Comparison of ENCODE assay signal across 19 cellular contexts in genomic region chr18:56574827-56575226, GRCh38.
DNase-seq lines count a peak whose midpoint lies in the region; ATAC-seq and TF ChIP-seq lines count a peak whose summit lies in the region.
"Had no signal": no experiment of that assay in that cellular context is flagged by ENCODE, and none has a peak within 500 bp of the region (broad histone marks: within the 10 kb centered on the region; RNA-seq: fewer than 3 reads in every experiment).

No MANE protein-coding gene starts in this region.

- H3K27me3 ChIP-seq in adipocyte (replicated peaks; ENCODE audit: control insufficient read depth, insufficient read depth, low read length) = no peaks in the 10 kb centered on the region
- no peaks in the 10 kb centered on the region for H3K27me3 ChIP-seq in subcutaneous abdominal adipose tissue (ENCODE audit: control insufficient read depth in 5 of 5, insufficient read depth in 4 of 5, low read length in 5 of 5)

- TF ChIP-seq CTCF in fibroblast of the aortic adventitia (IDR thresholded peaks at IDR 0.05; ENCODE audit: insufficient read depth, low read length) (no peak), mesothelial cell of epicardium (IDR thresholded peaks at IDR 0.05; ENCODE audit: unreplicated experiment) (no peak)

- H3K27me3 Mint-ChIP-seq in mesothelial cell of epicardium (ENCODE audit: low read depth) = no peaks in the 10 kb centered on the region

- peak overlapping the region; percentile 9 for H3K27ac ChIP-seq in subcutaneous abdominal adipose tissue (ENCODE audit: low read depth, low read length)

- H3K4me1 Mint-ChIP-seq in mesothelial cell of epicardium = peaks cover 24% of the 10 kb centered on the region

- peak overlapping the region; percentile 27 for H3K27ac Mint-ChIP-seq in mesothelial cell of epicardium
- H3K27ac Mint-ChIP-seq: activated naive CD8-positive, alpha-beta T cell; WTC11 had no signal

- no peaks in the 10 kb centered on the region for H3K36me3 ChIP-seq in adipocyte (ENCODE audit: control insufficient read depth, insufficient read depth, low read length, severe bottlenecking)
- no peaks in the 10 kb centered on the region for H3K36me3 ChIP-seq in subcutaneous abdominal adipose tissue (ENCODE audit: control insufficient read depth in 5 of 5, insufficient read depth in 5 of 5, low read length in 5 of 5)
- H3K36me3 ChIP-seq: HAP-1 had no signal

- H3K4me3 Mint-ChIP-seq in mesothelial cell of epicardium = no peak overlapping the region
- H3K4me3 Mint-ChIP-seq: activated naive CD8-positive, alpha-beta T cell; CD14-positive monocyte; WTC11 had no signal

- peaks cover 4% of the 10 kb centered on the region for H3K36me3 Mint-ChIP-seq in mesothelial cell of epicardium
- H3K36me3 Mint-ChIP-seq: activated naive CD8-positive, alpha-beta T cell; CD14-positive monocyte; WTC11 had no signal

- DNase-seq in adipocyte (ENCODE audit: low read depth) (peak; percentile 5), fibroblast of the aortic adventitia (ENCODE audit: low read depth) (peak; percentile 75), mesothelial cell of epicardium (ENCODE audit: low spot score in 2 of 2, unreplicated experiment in 2 of 2) (no peak), GDM1 (lab: John Stamatoyannopoulos, UW) (no peak)
- no peak for DNase-seq in activated CD4-positive, alpha-beta T cell treated with anti-CD3 and anti-CD28 coated beads, Interleukin-2, amount 50 U/mL, for 48 hours
- DNase-seq: activated CD8-positive, alpha-beta memory T cell treated with anti-CD3 and anti-CD28 coated beads, Interleukin-2, amount 50 U/mL, for 48 hours; DND-41; KG1; mammary epithelial cell; NCI-H1436; NCI-H446; SW 1271 had no signal

- H3K4me1 ChIP-seq in adipocyte (ENCODE audit: control insufficient read depth, insufficient read depth, low read length) (peaks cover 25% of the 10 kb centered on the region), subcutaneous abdominal adipose tissue (ENCODE audit: control insufficient read depth in 5 of 5, insufficient read depth in 5 of 5, low read length in 5 of 5) (peaks cover 10 to 41% (median 23%) of the 10 kb centered on the region in 5 donors)

- no peak for ATAC-seq in GM18519 (IDR thresholded peaks at IDR 0.05; ENCODE audit: low FRiP score, unreplicated experiment)
- ATAC-seq in GM18868 (IDR thresholded peaks at IDR 0.05; ENCODE audit: unreplicated experiment) = no peak
- ATAC-seq: WTC11 had no signal

- peaks cover 12% of the 10 kb centered on the region for H3K9me3 Mint-ChIP-seq in mesothelial cell of epicardium

- H3K9me3 ChIP-seq in adipocyte (ENCODE audit: control insufficient read depth, low read length) = no peaks in the 10 kb centered on the region
- H3K9me3 ChIP-seq in subcutaneous abdominal adipose tissue (ENCODE audit: control insufficient read depth in 5 of 5, low read length in 5 of 5) = no peaks in the 10 kb centered on the region
- H3K9me3 ChIP-seq: HAP-1 had no signal

- peak overlapping the region; percentile 18 for H3K9ac ChIP-seq in adipocyte (ENCODE audit: low read length)
- H3K9ac ChIP-seq in subcutaneous abdominal adipose tissue (ENCODE audit: low read length in 5 of 5) = no peak overlapping the region

- H3K4me3 ChIP-seq in adipocyte (ENCODE audit: low read length) (no peak overlapping the region), fibroblast of the aortic adventitia (ENCODE audit: low read depth, low read length) (no peak overlapping the region), subcutaneous abdominal adipose tissue (ENCODE audit: low read depth in 1 of 5, low read length in 5 of 5) (no peak overlapping the region)
- H3K4me3 ChIP-seq: HAP-1 had no signal

Comparison
In these comparisons a context has a peak if more than half of its experiments do, and no peak if none do; other contexts are left out.
1. DNase-seq: peak in adipocyte (single experiment) and fibroblast of the aortic adventitia (single experiment); none in mesothelial cell of epicardium (0 of 2), GDM1 (single experiment) and activated CD4-positive, alpha-beta T cell treated with anti-CD3 and anti-CD28 coated beads, Interleukin-2, amount 50 U/mL, for 48 hours (0 of 2).